Comparison of ENCODE assay signal across 28 cellular contexts in genomic region chr3:403826-404225, GRCh38.
"Had no signal": no experiment of that assay in that cellular context is flagged by ENCODE, and none has a peak within 500 bp of the region (broad histone marks: within the 10 kb centered on the region; RNA-seq: fewer than 3 reads in every experiment).

No MANE protein-coding gene starts in this region.

- H3K9me3 Mint-ChIP-seq: dendritic cell treated with granulocyte-macrophage colony-stimulating factor and Interleukin-4, amounts not matched to agents 40 ng/mL and 50 ng/mL, for 4 days; endodermal cell had no signal

- H3K4me3 ChIP-seq: colonic mucosa, coronary artery, dorsolateral prefrontal cortex, esophagus muscularis mucosa, esophagus squamous epithelium, gastrocnemius medialis, gastroesophageal sphincter, heart left ventricle, heart right ventricle had no signal

- DNase-seq: colonic mucosa; cortex of kidney; dermis blood vessel endothelial cell; dorsolateral prefrontal cortex; effector CD4-positive, alpha-beta T cell; effector CD8-positive, alpha-beta T cell; effector memory CD4-positive, alpha-beta T cell; effector memory CD8-positive, alpha-beta T cell; endodermal cell; erythroblast; esophagus squamous epithelium; foreskin fibroblast; foreskin keratinocyte; foreskin melanocyte; gastrocnemius medialis; glutamatergic neuron; head of caudate nucleus; heart left ventricle; heart right ventricle had no signal

- H3K36me3 ChIP-seq: colonic mucosa, esophagus muscularis mucosa, esophagus squamous epithelium, gastrocnemius medialis, gastroesophageal sphincter, heart left ventricle, heart right ventricle had no signal

- H3K4me3 Mint-ChIP-seq: dendritic cell treated with granulocyte-macrophage colony-stimulating factor and Interleukin-4, amounts not matched to agents 40 ng/mL and 50 ng/mL, for 4 days; effector memory CD8-positive, alpha-beta T cell; endodermal cell had no signal

- H3K4me1 Mint-ChIP-seq: endodermal cell had no signal

- H3K27ac ChIP-seq: colonic mucosa, coronary artery, dorsolateral prefrontal cortex, epithelial cell of prostate, esophagus muscularis mucosa, esophagus squamous epithelium, foreskin keratinocyte, gastrocnemius medialis, gastroesophageal sphincter, heart left ventricle, heart right ventricle had no signal

- H3K27me3 ChIP-seq: colonic mucosa, dorsolateral prefrontal cortex, esophagus squamous epithelium, foreskin keratinocyte, gastrocnemius medialis, gastroesophageal sphincter, heart left ventricle, heart right ventricle had no signal

- H3K9me3 ChIP-seq: colonic mucosa, esophagus muscularis mucosa, esophagus squamous epithelium, gastrocnemius medialis, gastroesophageal sphincter, heart left ventricle had no signal

- ATAC-seq: effector memory CD8-positive, alpha-beta T cell; esophagus mucosa; foreskin keratinocyte; gastrocnemius medialis; gastroesophageal sphincter; heart left ventricle; heart right ventricle had no signal

- FAIRE-seq: endometrium, endothelial cell of umbilical vein, frontal cortex had no signal

- H3K27ac Mint-ChIP-seq: dendritic cell treated with granulocyte-macrophage colony-stimulating factor and Interleukin-4, amounts not matched to agents 40 ng/mL and 50 ng/mL, for 4 days; effector memory CD8-positive, alpha-beta T cell; endodermal cell had no signal

- H3K27me3 Mint-ChIP-seq: dendritic cell treated with granulocyte-macrophage colony-stimulating factor and Interleukin-4, amounts not matched to agents 40 ng/mL and 50 ng/mL, for 4 days; effector memory CD8-positive, alpha-beta T cell had no signal
